20 cellular contexts compared by ENCODE assay signal in genomic region chr12:20625531-20625930, GRCh38.
"Had no signal": no experiment of that assay in that cellular context is flagged by ENCODE, and none has a peak within 500 bp of the region (broad histone marks: within the 10 kb centered on the region; RNA-seq: fewer than 3 reads in every experiment).

No MANE protein-coding gene starts in this region.

- H3K36me3 ChIP-seq: gastrocnemius medialis, left lung, lower lobe of right lung had no signal

- H3K4me1 ChIP-seq: gastrocnemius medialis, left lung, lower lobe of right lung had no signal

- ATAC-seq: effector memory CD8-positive, alpha-beta T cell; esophagus mucosa; gastrocnemius medialis; heart right ventricle; left lung; left ventricle myocardium superior; lower lobe of right lung; mucosa of descending colon had no signal

- H3K27me3 ChIP-seq: gastrocnemius medialis, heart right ventricle, left lung had no signal

- H3K9me3 ChIP-seq: gastrocnemius medialis, heart right ventricle, left lung, lower lobe of right lung, mucosa of descending colon had no signal

- H3K27ac ChIP-seq: coronary artery, epithelial cell of prostate, gastrocnemius medialis, heart right ventricle, left lung, lower lobe of right lung had no signal

- DNase-seq: effector CD8-positive, alpha-beta T cell; effector memory CD8-positive, alpha-beta T cell; endodermal cell; erythroblast; foreskin melanocyte; gastrocnemius medialis; glutamatergic neuron; head of caudate nucleus; heart right ventricle; hippocampal formation; left cardiac atrium; left lung; left ventricle myocardium superior; lower lobe of right lung; mesenchymal stem cell; mucosa of descending colon; naive B cell had no signal

- H3K4me3 ChIP-seq: coronary artery, gastrocnemius medialis, heart right ventricle, left lung, lower lobe of right lung, mucosa of descending colon had no signal
